ENCODE assay signal across 2 cellular contexts in the genomic region with DNA sequence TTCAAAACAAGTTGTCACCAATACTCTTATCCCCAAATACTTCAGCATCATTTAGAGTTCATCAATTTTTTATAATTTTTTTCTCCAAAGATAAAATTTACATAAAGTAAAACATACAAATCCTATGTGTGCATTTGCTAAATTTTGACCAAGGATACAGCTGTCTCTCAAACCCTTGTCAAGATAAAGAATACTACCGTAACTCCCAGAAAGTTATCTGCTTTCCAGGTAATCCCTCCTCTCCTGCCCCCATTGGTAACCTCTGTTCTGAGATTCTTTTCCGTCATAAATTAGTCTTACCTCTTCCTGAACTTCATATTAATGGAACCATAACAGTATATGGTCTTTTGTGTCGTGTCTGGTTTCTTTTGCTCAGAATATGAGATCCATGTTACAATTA.
TF ChIP-seq lines count a peak whose summit lies in the region.

No MANE protein-coding gene starts in this region.

TF ChIP-seq in A549, 52 proteins besides CTCF, POLR2A, EP300 and RAD21:
- TF ChIP-seq, protein P1, sequence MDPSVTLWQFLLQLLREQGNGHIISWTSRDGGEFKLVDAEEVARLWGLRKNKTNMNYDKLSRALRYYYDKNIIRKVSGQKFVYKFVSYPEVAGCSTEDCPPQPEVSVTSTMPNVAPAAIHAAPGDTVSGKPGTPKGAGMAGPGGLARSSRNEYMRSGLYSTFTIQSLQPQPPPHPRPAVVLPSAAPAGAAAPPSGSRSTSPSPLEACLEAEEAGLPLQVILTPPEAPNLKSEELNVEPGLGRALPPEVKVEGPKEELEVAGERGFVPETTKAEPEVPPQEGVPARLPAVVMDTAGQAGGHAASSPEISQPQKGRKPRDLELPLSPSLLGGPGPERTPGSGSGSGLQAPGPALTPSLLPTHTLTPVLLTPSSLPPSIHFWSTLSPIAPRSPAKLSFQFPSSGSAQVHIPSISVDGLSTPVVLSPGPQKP (IDR thresholded peaks at IDR 0.05; ENCODE audit: low read depth, low read length) = no peak
- no peak for TF ChIP-seq ZFP36 (IDR thresholded peaks at IDR 0.05; ENCODE audit: borderline replicate concordance, partially characterized antibody)
- no peak for TF ChIP-seq BHLHE40 (IDR thresholded peaks at IDR 0.05; ENCODE audit: low read depth, low read length)
- TF ChIP-seq, protein P2, sequence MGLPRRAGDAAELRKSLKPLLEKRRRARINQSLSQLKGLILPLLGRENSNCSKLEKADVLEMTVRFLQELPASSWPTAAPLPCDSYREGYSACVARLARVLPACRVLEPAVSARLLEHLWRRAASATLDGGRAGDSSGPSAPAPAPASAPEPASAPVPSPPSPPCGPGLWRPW (IDR thresholded peaks at IDR 0.05) = no peak
- TF ChIP-seq POLR2AphosphoS2 (conservative IDR thresholded peaks at IDR 0.05; ENCODE audit: low read length) = no peak
- no peak for TF ChIP-seq KDM5A (IDR thresholded peaks at IDR 0.05)

TF ChIP-seq in K562, 482 proteins besides CTCF, POLR2A, EP300 and RAD21 (continued from another document):
- TF ChIP-seq RCOR1 (IDR thresholded peaks at IDR 0.05; ENCODE audit: borderline replicate concordance in 1 of 2, low read depth in 2 of 2, low read length in 2 of 2) = peak in 1 of 2 experiments; percentile 68; a peak in 2 of 4 replicates
- no peak for TF ChIP-seq SMAD3 (CRISPR knock-in tag; conservative IDR thresholded peaks at IDR 0.05)
- peak; percentile 62 to 66; a peak in 3 of 4 replicates for TF ChIP-seq KDM1A (IDR thresholded peaks at IDR 0.05)
- TF ChIP-seq, protein P3, sequence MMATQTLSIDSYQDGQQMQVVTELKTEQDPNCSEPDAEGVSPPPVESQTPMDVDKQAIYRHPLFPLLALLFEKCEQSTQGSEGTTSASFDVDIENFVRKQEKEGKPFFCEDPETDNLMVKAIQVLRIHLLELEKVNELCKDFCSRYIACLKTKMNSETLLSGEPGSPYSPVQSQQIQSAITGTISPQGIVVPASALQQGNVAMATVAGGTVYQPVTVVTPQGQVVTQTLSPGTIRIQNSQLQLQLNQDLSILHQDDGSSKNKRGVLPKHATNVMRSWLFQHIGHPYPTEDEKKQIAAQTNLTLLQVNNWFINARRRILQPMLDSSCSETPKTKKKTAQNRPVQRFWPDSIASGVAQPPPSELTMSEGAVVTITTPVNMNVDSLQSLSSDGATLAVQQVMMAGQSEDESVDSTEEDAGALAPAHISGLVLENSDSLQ (IDR thresholded peaks at IDR 0.05) = peak; percentile 57
- TF ChIP-seq, protein P4, sequence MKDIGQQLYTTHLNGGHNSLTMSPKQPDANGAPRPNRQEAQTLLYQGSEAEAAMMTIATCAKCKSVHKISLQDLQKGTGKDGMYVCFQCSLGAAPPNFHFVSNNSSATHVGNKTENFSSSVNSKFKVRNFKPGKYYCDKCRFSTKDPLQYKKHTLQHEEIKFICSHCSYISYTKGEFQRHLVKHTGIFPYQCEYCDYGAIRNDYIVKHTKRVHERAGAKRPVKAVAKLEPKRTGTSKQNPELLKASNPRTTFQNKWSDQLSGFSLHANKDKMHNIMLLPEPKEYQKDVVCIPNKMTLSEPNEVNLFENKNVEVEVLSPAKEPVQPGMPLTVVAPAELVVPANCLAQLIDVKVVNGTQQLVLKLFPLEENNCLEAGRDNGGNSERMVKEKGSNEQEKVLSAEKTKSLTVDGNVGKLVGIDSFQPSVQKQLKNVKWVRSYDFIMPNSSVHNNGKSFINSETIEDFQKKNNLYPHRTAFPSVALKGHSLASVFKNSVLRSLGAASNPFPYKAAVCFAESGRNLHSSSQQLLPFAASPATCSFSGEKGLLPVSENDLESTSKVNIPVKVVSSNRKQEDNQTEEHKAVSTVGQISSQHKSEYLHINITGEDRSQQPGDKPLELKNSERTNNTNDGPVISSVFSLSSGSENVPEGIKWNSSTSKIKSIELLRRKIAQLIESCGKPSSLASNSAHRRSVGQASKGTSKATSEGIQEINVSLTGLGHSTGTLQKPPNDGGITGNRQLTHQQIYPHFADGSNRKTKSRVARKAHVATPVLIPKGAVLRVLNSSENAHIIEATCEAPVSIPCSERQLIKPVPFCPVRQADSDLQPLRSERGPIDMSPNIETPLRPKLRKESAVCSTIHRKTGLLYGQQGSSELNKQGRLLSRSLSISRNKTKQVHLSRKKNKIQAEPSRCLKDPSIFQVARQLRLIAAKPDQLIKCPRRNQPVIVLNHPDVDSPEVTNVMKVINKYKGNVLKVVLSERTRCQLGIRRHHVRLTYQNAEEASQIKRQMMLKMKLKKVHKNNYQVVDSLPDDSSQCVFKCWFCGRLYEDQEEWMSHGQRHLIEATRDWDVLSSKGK (CRISPR knock-in tag; IDR thresholded peaks at IDR 0.05) = no peak
- TF ChIP-seq SLC30A9 (CRISPR knock-in tag; IDR thresholded peaks at IDR 0.05) = no peak
